Comparison of ENCODE assay signal across 17 cellular contexts in the genomic region with DNA sequence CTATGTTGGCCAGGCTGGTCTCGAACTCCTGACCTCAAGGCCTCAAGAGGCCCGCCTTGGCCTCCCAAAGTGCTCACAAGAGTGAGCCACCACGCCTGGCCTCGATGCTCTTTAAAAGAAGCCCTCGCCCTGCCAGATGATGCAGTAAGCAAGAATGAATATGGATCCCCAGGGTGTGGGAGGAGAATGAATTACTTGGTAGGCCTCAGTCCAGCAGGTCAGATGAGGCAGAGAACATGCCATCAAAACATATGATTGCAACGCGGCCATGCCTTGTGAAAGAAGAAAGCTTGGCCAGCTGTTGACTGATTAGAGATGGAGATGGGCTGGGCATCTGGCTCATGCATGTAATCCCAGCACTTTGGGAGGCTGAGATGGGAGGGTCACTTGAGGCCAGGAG.
DNase-seq lines count a peak whose midpoint lies in the region; ATAC-seq and TF ChIP-seq lines count a peak whose summit lies in the region.
"Had no signal": no experiment of that assay in that cellular context is flagged by ENCODE, and none has a peak within 500 bp of the region (broad histone marks: within the 10 kb centered on the region; RNA-seq: fewer than 3 reads in every experiment).

No MANE protein-coding gene starts in this region.

- TF ChIP-seq CTCF in choroid plexus epithelial cell (conservative IDR thresholded peaks at IDR 0.05; ENCODE audit: low read depth, low read length) (no peak), heart right ventricle (IDR thresholded peaks at IDR 0.05) (no peak)

- H3K4me2 ChIP-seq in GM23248 (ENCODE audit: unreplicated experiment): no peak overlapping the region

- H3K9ac ChIP-seq in GM23248: no peak overlapping the region

- H3K4me1 ChIP-seq in GM23248 (ENCODE audit: insufficient read depth) (peaks cover 13% of the 10 kb centered on the region), heart right ventricle (peaks cover 0 to 35% (median 3%) of the 10 kb centered on the region in 9 donors)
- H3K4me1 ChIP-seq: Caco-2, SJCRH30 had no signal

- H3K36me3 ChIP-seq in GM23248 (ENCODE audit: low read depth): no peaks in the 10 kb centered on the region
- H3K36me3 ChIP-seq in heart right ventricle: no peaks in the 10 kb centered on the region
- H3K36me3 ChIP-seq: brain microvascular endothelial cell, SJCRH30 had no signal

- H3K27ac ChIP-seq in GM23248: no peak overlapping the region
- peak overlapping the region in 1 of 10 donors; percentile 35 for H3K27ac ChIP-seq in heart right ventricle
- H3K27ac ChIP-seq: dorsolateral prefrontal cortex, SJCRH30 had no signal

- H3K9me3 ChIP-seq in GM23248 (ENCODE audit: low read depth) (no peaks in the 10 kb centered on the region), heart right ventricle (no peaks in the 10 kb centered on the region)
- H3K9me3 ChIP-seq: Caco-2, SJCRH30 had no signal

- no peak overlapping the region for H2AFZ ChIP-seq in GM23248

- peaks cover 21% of the 10 kb centered on the region for H3F3A ChIP-seq in GM23248 (ENCODE audit: insufficient read depth)

- H3K4me3 ChIP-seq in GM23248 (no peak overlapping the region), choroid plexus epithelial cell (ENCODE audit: low read depth, low read length) (no peak overlapping the region), heart right ventricle (no peak overlapping the region)
- H3K4me3 ChIP-seq: dorsolateral prefrontal cortex, SJCRH30 had no signal

- ATAC-seq in heart right ventricle (peak in 6 of 8 donors; percentile 25 to 82 (median 58)), GM18868 (IDR thresholded peaks at IDR 0.05; ENCODE audit: unreplicated experiment) (no peak), HG02981 (IDR thresholded peaks at IDR 0.05; ENCODE audit: unreplicated experiment) (no peak), HG03097 (IDR thresholded peaks at IDR 0.05; ENCODE audit: low FRiP score, unreplicated experiment) (no peak)
- ATAC-seq: stimulated activated naive CD8-positive, alpha-beta T cell treated with anti-CD3 and anti-CD28 coated beads, Interleukin-15, amount 100 ng/mL, for 72 hours had no signal

- intact Hi-C loops in heart right ventricle (cut with DNase I): no loop called here

- WGBS in GM23248 (ENCODE audit: low coverage in 1 of 2, low lambda C conversion rate in 2 of 2, missing lambda C conversion rate in 2 of 2), 2 experiments: 18 to 24% methylated on average over 7 of the region's 7 CpGs
- WGBS in heart right ventricle, 2 donors: 85 to 90% methylated on average over 7 of the region's 7 CpGs

- H3K27me3 ChIP-seq in GM23248 (replicated peaks; ENCODE audit: insufficient read depth): peaks cover 30% of the 10 kb centered on the region
- H3K27me3 ChIP-seq in heart right ventricle: peaks cover 0 to 15% (median 7%) of the 10 kb centered on the region in 7 donors
- H3K27me3 ChIP-seq: brain microvascular endothelial cell, dorsolateral prefrontal cortex, SJCRH30 had no signal

- H3K9me2 ChIP-seq in GM23248 (ENCODE audit: insufficient read depth): no peaks in the 10 kb centered on the region

- no peaks in the 10 kb centered on the region for H3K79me2 ChIP-seq in GM23248 (ENCODE audit: insufficient read depth)

- DNase-seq in GM23248: peak; percentile 74
- DNase-seq in choroid plexus epithelial cell (ENCODE audit: low read depth): peak; percentile 46
- peak in 1 of 2 donors; percentile 31 for DNase-seq in heart right ventricle
- DNase-seq in stromal cell of bone marrow (ENCODE audit: low read depth): peak; percentile 97
- DNase-seq in NCI-H1417 (lab: John Stamatoyannopoulos, UW): no peak
- DNase-seq: activated CD4-positive, CD25-positive, alpha-beta regulatory T cell treated with anti-CD3 and anti-CD28 coated beads, Interleukin-2, amount 50 U/mL, for 72 hours; activated naive CD4-positive, alpha-beta T cell treated with anti-CD3 and anti-CD28 coated beads for 36 hours; brain microvascular endothelial cell; dorsolateral prefrontal cortex; NCI-H2029; SJCRH30; stimulated activated CD4-positive, alpha-beta T cell treated with anti-CD3 and anti-CD28 coated beads, Interleukin-15, amount 100 ng/mL, for 24 hours; stimulated activated naive CD8-positive, alpha-beta T cell treated with anti-CD3 and anti-CD28 coated beads, Interleukin-15, amount 100 ng/mL, for 72 hours had no signal

- H4K20me1 ChIP-seq in GM23248 (ENCODE audit: insufficient read depth): no peaks in the 10 kb centered on the region

- in situ Hi-C loops in GM23248 (cut with MboI): no loop called here

Comparison
In these comparisons a context has a peak if more than half of its experiments do, and no peak if none do; other contexts are left out.
1. DNase-seq: peak in GM23248 (single experiment), choroid plexus epithelial cell (single experiment) and stromal cell of bone marrow (single experiment); none in NCI-H1417 (0 of 3).
2. ATAC-seq: peak in heart right ventricle (6 of 8); none in GM18868 (single experiment), HG02981 (single experiment) and HG03097 (single experiment).